8 cellular contexts compared by ENCODE assay signal in genomic region chr17:59893617-59894100, GRCh38. TPM values are rescaled to one million over a fixed set of nuclear protein-coding genes. Genes with fewer than 3 reads are reported as not detected.
DNase-seq lines count a peak whose midpoint lies in the region; ATAC-seq and TF ChIP-seq lines count a peak whose summit lies in the region.

No MANE protein-coding gene starts in this region.

- H3K4me3 ChIP-seq in GM12875 (ENCODE audit: low read depth, low read length) (peak overlapping the region; percentile 74), astrocyte of the cerebellum (ENCODE audit: low read depth, low read length) (peak overlapping the region; percentile 97)

- DNase-seq in Ammon's horn (ENCODE audit: low spot score), result peak; percentile 23
- peak; percentile 7 for DNase-seq in NCI-H1694 (lab: John Stamatoyannopoulos, UW)
- no peak for DNase-seq in astrocyte of the cerebellum (ENCODE audit: low read depth)
- DNase-seq in immature natural killer cell, result peak in 1 of 3 donors; percentile 1
- no peak for DNase-seq in stimulated activated naive B cell treated with anti-CD40 and anti-IgM and Interleukin-4, amounts not matched to agents 10 μg/mL and 1 μg/mL and 100 μg/mL, for 72 hours
- no peak for DNase-seq in GDM1 (lab: John Stamatoyannopoulos, UW)

- H3K36me3 Mint-ChIP-seq in immature natural killer cell, result no peaks in the 10 kb centered on the region
- H3K36me3 Mint-ChIP-seq in stimulated activated naive B cell treated with anti-CD40 and anti-IgM and Interleukin-4, amounts not matched to agents 10 μg/mL and 1 μg/mL and 100 μg/mL, for 72 hours, result peaks cover 8 to 11% of the 10 kb centered on the region in 2 donors

- no peaks in the 10 kb centered on the region for H3K9me3 Mint-ChIP-seq in immature natural killer cell
- H3K9me3 Mint-ChIP-seq in stimulated activated naive B cell treated with anti-CD40 and anti-IgM and Interleukin-4, amounts not matched to agents 10 μg/mL and 1 μg/mL and 100 μg/mL, for 72 hours, result no peaks in the 10 kb centered on the region

- peak overlapping the region; percentile 96 to 100 (median 99) for H3K4me3 Mint-ChIP-seq in immature natural killer cell
- H3K4me3 Mint-ChIP-seq in stimulated activated naive B cell treated with anti-CD40 and anti-IgM and Interleukin-4, amounts not matched to agents 10 μg/mL and 1 μg/mL and 100 μg/mL, for 72 hours, result peak overlapping the region; percentile 97 to 100

- in situ Hi-C loops in astrocyte of the cerebellum (cut with HindIII; ENCODE audit: low sequenced_read_pairs), result no loop called here

- H3K27ac Mint-ChIP-seq in immature natural killer cell, result peak overlapping the region; percentile 98 to 99 (median 99)
- H3K27ac Mint-ChIP-seq in stimulated activated naive B cell treated with anti-CD40 and anti-IgM and Interleukin-4, amounts not matched to agents 10 μg/mL and 1 μg/mL and 100 μg/mL, for 72 hours, result peak overlapping the region; percentile 100

- peaks cover 3 to 12% (median 12%) of the 10 kb centered on the region in 3 donors for H3K27me3 Mint-ChIP-seq in immature natural killer cell (ENCODE audit: low read depth in 3 of 3)
- H3K27me3 Mint-ChIP-seq in stimulated activated naive B cell treated with anti-CD40 and anti-IgM and Interleukin-4, amounts not matched to agents 10 μg/mL and 1 μg/mL and 100 μg/mL, for 72 hours, result no peaks in the 10 kb centered on the region

- TF ChIP-seq CTCF in GM12875 (IDR thresholded peaks at IDR 0.05; ENCODE audit: borderline replicate concordance, insufficient read depth, low read depth, low read length), result no peak
- TF ChIP-seq CTCF in astrocyte of the cerebellum (IDR thresholded peaks at IDR 0.05; ENCODE audit: low read depth, low read length, missing control alignments), result no peak

- peak in 1 of 2 donors; percentile 21 for ATAC-seq in stimulated activated naive B cell treated with anti-CD40 and anti-IgM and Interleukin-4, amounts not matched to agents 10 μg/mL and 1 μg/mL and 100 μg/mL, for 72 hours (replicated peaks)
- no peak for ATAC-seq in HG02678 (IDR thresholded peaks at IDR 0.05; ENCODE audit: unreplicated experiment)

- peaks cover 45 to 69% of the 10 kb centered on the region in 2 donors for H3K4me1 Mint-ChIP-seq in immature natural killer cell
- H3K4me1 Mint-ChIP-seq in stimulated activated naive B cell treated with anti-CD40 and anti-IgM and Interleukin-4, amounts not matched to agents 10 μg/mL and 1 μg/mL and 100 μg/mL, for 72 hours, result peaks cover 15 to 42% of the 10 kb centered on the region in 2 donors

RNA-seq across cellular contexts. Expression of gene RPS6KB1, which starts 0.7 kb away (rescaled TPM):
- polyA plus RNA-seq in immature natural killer cell, result 10 to 100 TPM; 10.4 to 24.7 (median 14.5) TPM

RNA-seq across cellular contexts. Expression of gene TUBD1, which starts 0.9 kb away (rescaled TPM):
- 10 to 100 TPM in 2 of 3 donors, 1 to 10 TPM in 1; 8.8 to 12.7 (median 10.1) TPM for polyA plus RNA-seq in immature natural killer cell

Comparison
In these comparisons a context has a peak if more than half of its experiments do, and no peak if none do; other contexts are left out.
1. DNase-seq: peak in Ammon's horn (single experiment) and NCI-H1694 (single experiment); none in astrocyte of the cerebellum (single experiment), stimulated activated naive B cell treated with anti-CD40 and anti-IgM and Interleukin-4, amounts not matched to agents 10 μg/mL and 1 μg/mL and 100 μg/mL, for 72 hours (single experiment) and GDM1 (single experiment).